ENCODE assay signal across 24 cellular contexts in the genomic region with DNA sequence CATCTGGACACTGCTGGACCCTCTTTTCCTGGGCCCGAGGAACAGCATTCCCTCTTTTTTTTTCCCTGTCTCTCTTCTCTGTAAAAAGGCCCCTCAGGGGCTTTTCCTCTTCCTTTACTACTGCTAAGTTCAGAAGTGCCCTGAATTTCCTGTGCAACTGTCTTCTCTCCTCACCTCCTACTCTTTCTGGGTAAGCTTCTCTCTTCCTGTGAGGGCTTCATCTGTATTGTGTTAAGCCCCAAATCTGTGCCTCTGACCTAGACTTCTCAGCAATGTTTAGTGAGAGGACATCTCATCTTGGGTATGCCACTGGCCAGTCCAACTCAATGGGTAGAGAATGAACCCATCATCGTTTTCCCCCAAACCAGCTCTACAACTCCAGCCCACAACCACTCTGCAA.
A peak's percentile ranks its signal among the peaks of the same experiment; 100 is the strongest.
DNase-seq lines count a peak whose midpoint lies in the region; ATAC-seq lines count a peak whose summit lies in the region.
"Had no signal": no experiment of that assay in that cellular context is flagged by ENCODE, and none has a peak within 500 bp of the region (broad histone marks: within the 10 kb centered on the region; RNA-seq: fewer than 3 reads in every experiment).

No MANE protein-coding gene starts in this region.

- no peaks in the 10 kb centered on the region for H3K27me3 Mint-ChIP-seq in activated naive CD4-positive, alpha-beta T cell treated with anti-CD3 and anti-CD28 coated beads, Interleukin-2, amount 50 U/mL, for 24 hours
- H3K27me3 Mint-ChIP-seq in activated naive CD4-positive, alpha-beta T cell treated with anti-CD3 and anti-CD28 coated beads, Interleukin-2, amount 10 ng/mL, durations not matched to agents 7 days and 5 days, result peaks cover 5% of the 10 kb centered on the region
- H3K27me3 Mint-ChIP-seq in activated T-helper 1 cell treated with anti-CD3 and anti-CD28 coated beads, Interleukin-12 subunit alpha, Interleukin-12 subunit beta, Interleukin-2, Interleukin-4 antibody, amounts not matched to agents 30 ng/mL and 10 ng/mL and 1 ng/mL, durations not matched to agents 14 hours and 24 hours and 36 hours (ENCODE audit: insufficient read depth), result peaks cover 6% of the 10 kb centered on the region
- H3K27me3 Mint-ChIP-seq in naive thymus-derived CD8-positive, alpha-beta T cell, result no peaks in the 10 kb centered on the region
- H3K27me3 Mint-ChIP-seq: activated CD4-positive, alpha-beta memory T cell treated with anti-CD3 and anti-CD28 coated beads, Interleukin-2, amount 10 ng/mL, durations not matched to agents 7 days and 5 days; B cell; progenitor cell of endocrine pancreas had no signal

- H3K9me3 Mint-ChIP-seq in activated naive CD4-positive, alpha-beta T cell treated with anti-CD3 and anti-CD28 coated beads, Interleukin-2, amount 50 U/mL, for 24 hours, result no peaks in the 10 kb centered on the region
- H3K9me3 Mint-ChIP-seq in activated naive CD4-positive, alpha-beta T cell treated with anti-CD3 and anti-CD28 coated beads, Interleukin-2, amount 10 ng/mL, durations not matched to agents 7 days and 5 days, result no peaks in the 10 kb centered on the region
- H3K9me3 Mint-ChIP-seq in activated T-helper 1 cell treated with anti-CD3 and anti-CD28 coated beads, Interleukin-12 subunit alpha, Interleukin-12 subunit beta, Interleukin-2, Interleukin-4 antibody, amounts not matched to agents 30 ng/mL and 10 ng/mL and 1 ng/mL, durations not matched to agents 14 hours and 24 hours and 36 hours, result no peaks in the 10 kb centered on the region
- no peaks in the 10 kb centered on the region for H3K9me3 Mint-ChIP-seq in naive thymus-derived CD8-positive, alpha-beta T cell
- H3K9me3 Mint-ChIP-seq: activated CD4-positive, alpha-beta memory T cell treated with anti-CD3 and anti-CD28 coated beads, Interleukin-2, amount 10 ng/mL, durations not matched to agents 7 days and 5 days had no signal

- POLR2A ChIA-PET in naive thymus-derived CD8-positive, alpha-beta T cell (lab: Charles Lee), result no interaction called here

- no peaks in the 10 kb centered on the region for H3K36me3 Mint-ChIP-seq in activated naive CD4-positive, alpha-beta T cell treated with anti-CD3 and anti-CD28 coated beads, Interleukin-2, amount 50 U/mL, for 24 hours
- H3K36me3 Mint-ChIP-seq in activated naive CD4-positive, alpha-beta T cell treated with anti-CD3 and anti-CD28 coated beads, Interleukin-2, amount 10 ng/mL, durations not matched to agents 7 days and 5 days, result no peaks in the 10 kb centered on the region
- no peaks in the 10 kb centered on the region for H3K36me3 Mint-ChIP-seq in activated T-helper 1 cell treated with anti-CD3 and anti-CD28 coated beads, Interleukin-12 subunit alpha, Interleukin-12 subunit beta, Interleukin-2, Interleukin-4 antibody, amounts not matched to agents 30 ng/mL and 10 ng/mL and 1 ng/mL, durations not matched to agents 14 hours and 24 hours and 36 hours (ENCODE audit: low read depth)
- no peaks in the 10 kb centered on the region for H3K36me3 Mint-ChIP-seq in naive thymus-derived CD8-positive, alpha-beta T cell

- no peak overlapping the region for H3K4me3 Mint-ChIP-seq in activated naive CD4-positive, alpha-beta T cell treated with anti-CD3 and anti-CD28 coated beads, Interleukin-2, amount 50 U/mL, for 24 hours
- no peak overlapping the region for H3K4me3 Mint-ChIP-seq in activated naive CD4-positive, alpha-beta T cell treated with anti-CD3 and anti-CD28 coated beads, Interleukin-2, amount 10 ng/mL, durations not matched to agents 7 days and 5 days
- peak overlapping the region; percentile 1 for H3K4me3 Mint-ChIP-seq in activated T-helper 1 cell treated with anti-CD3 and anti-CD28 coated beads, Interleukin-12 subunit alpha, Interleukin-12 subunit beta, Interleukin-2, Interleukin-4 antibody, amounts not matched to agents 30 ng/mL and 10 ng/mL and 1 ng/mL, durations not matched to agents 14 hours and 24 hours and 36 hours
- peak overlapping the region in 3 of 10 donors; percentile 1 to 36 (median 10) for H3K4me3 Mint-ChIP-seq in naive thymus-derived CD8-positive, alpha-beta T cell
- H3K4me3 Mint-ChIP-seq: activated CD4-positive, alpha-beta memory T cell treated with anti-CD3 and anti-CD28 coated beads, Interleukin-2, amount 10 ng/mL, durations not matched to agents 7 days and 5 days; B cell had no signal

- ATAC-seq in naive thymus-derived CD8-positive, alpha-beta T cell, result peak in 1 of 2 donors; percentile 53
- ATAC-seq in HG02588 (IDR thresholded peaks at IDR 0.05; ENCODE audit: unreplicated experiment), result no peak
- ATAC-seq: esophagus mucosa had no signal

- CTCF ChIA-PET in activated naive CD4-positive, alpha-beta T cell treated with anti-CD3 and anti-CD28 coated beads, Interleukin-2, amount 10 ng/mL, durations not matched to agents 7 days and 5 days (lab: Charles Lee), result no interaction called here

- H3K27ac Mint-ChIP-seq in activated naive CD4-positive, alpha-beta T cell treated with anti-CD3 and anti-CD28 coated beads, Interleukin-2, amount 50 U/mL, for 24 hours, result peak overlapping the region; percentile 44
- no peak overlapping the region for H3K27ac Mint-ChIP-seq in activated naive CD4-positive, alpha-beta T cell treated with anti-CD3 and anti-CD28 coated beads, Interleukin-2, amount 10 ng/mL, durations not matched to agents 7 days and 5 days
- H3K27ac Mint-ChIP-seq in activated T-helper 1 cell treated with anti-CD3 and anti-CD28 coated beads, Interleukin-12 subunit alpha, Interleukin-12 subunit beta, Interleukin-2, Interleukin-4 antibody, amounts not matched to agents 30 ng/mL and 10 ng/mL and 1 ng/mL, durations not matched to agents 14 hours and 24 hours and 36 hours, result peak overlapping the region; percentile 36
- H3K27ac Mint-ChIP-seq in naive thymus-derived CD8-positive, alpha-beta T cell, result peak overlapping the region in 8 of 10 donors; percentile 2 to 74 (median 34)
- H3K27ac Mint-ChIP-seq: activated CD4-positive, alpha-beta memory T cell treated with anti-CD3 and anti-CD28 coated beads, Interleukin-2, amount 10 ng/mL, durations not matched to agents 7 days and 5 days; B cell; progenitor cell of endocrine pancreas had no signal

- peaks cover 16% of the 10 kb centered on the region for H3K4me1 Mint-ChIP-seq in activated naive CD4-positive, alpha-beta T cell treated with anti-CD3 and anti-CD28 coated beads, Interleukin-2, amount 50 U/mL, for 24 hours
- peaks cover 5% of the 10 kb centered on the region for H3K4me1 Mint-ChIP-seq in activated naive CD4-positive, alpha-beta T cell treated with anti-CD3 and anti-CD28 coated beads, Interleukin-2, amount 10 ng/mL, durations not matched to agents 7 days and 5 days
- H3K4me1 Mint-ChIP-seq in activated T-helper 1 cell treated with anti-CD3 and anti-CD28 coated beads, Interleukin-12 subunit alpha, Interleukin-12 subunit beta, Interleukin-2, Interleukin-4 antibody, amounts not matched to agents 30 ng/mL and 10 ng/mL and 1 ng/mL, durations not matched to agents 14 hours and 24 hours and 36 hours (ENCODE audit: low read depth), result peaks cover 12% of the 10 kb centered on the region
- peaks cover 11 to 20% (median 15%) of the 10 kb centered on the region in 4 donors for H3K4me1 Mint-ChIP-seq in naive thymus-derived CD8-positive, alpha-beta T cell

- intact Hi-C loops in activated T-helper 1 cell treated with anti-CD3 and anti-CD28 coated beads, Interleukin-12 subunit alpha, Interleukin-12 subunit beta, Interleukin-2, Interleukin-4 antibody, amounts not matched to agents 30 ng/mL and 10 ng/mL and 1 ng/mL, durations not matched to agents 14 hours and 24 hours and 36 hours (cut with micrococcal nuclease), result loop anchor here (5.0 kb wide), 1 partner anchor 75 kb away; no protein-coding TSS in a partner anchor

- DNase-seq in activated naive CD4-positive, alpha-beta T cell treated with anti-CD3 and anti-CD28 coated beads, Interleukin-2, amount 10 ng/mL, durations not matched to agents 7 days and 5 days, result no peak
- DNase-seq in activated T-helper 1 cell treated with anti-CD3 and anti-CD28 coated beads, Interleukin-12 subunit alpha, Interleukin-12 subunit beta, Interleukin-2, Interleukin-4 antibody, amounts not matched to agents 30 ng/mL and 10 ng/mL and 1 ng/mL, durations not matched to agents 14 hours and 24 hours and 36 hours (ENCODE audit: low spot score), result no peak
- peak in 2 of 10 donors; percentile 11 to 13 for DNase-seq in naive thymus-derived CD8-positive, alpha-beta T cell
- DNase-seq in NCI-H2196 (lab: John Stamatoyannopoulos, UW; ENCODE audit: unreplicated experiment) (no peak), NCI-H82 (lab: John Stamatoyannopoulos, UW) (no peak), midbrain (lab: John Stamatoyannopoulos, UW) (no peak)
- DNase-seq: activated CD4-positive, alpha-beta memory T cell treated with anti-CD3 and anti-CD28 coated beads, Interleukin-2, amount 10 ng/mL, durations not matched to agents 7 days and 5 days; activated CD4-positive, CD25-positive, alpha-beta regulatory T cell; activated naive CD4-positive, alpha-beta T cell treated with anti-CD3 and anti-CD28 coated beads, Interleukin-2, amount 50 U/mL, for 16 hours; activated T-cell treated with anti-CD3 and anti-CD28 coated beads, Interleukin-2, amount 50 U/mL, for 1 hour; effector memory CD4-positive, alpha-beta T cell; foreskin melanocyte; GM23248; NCI-H1417; NK-92 treated with Interleukin-12 subunit alpha and Interleukin-12 subunit beta, amount 100 ng/mL, for 24 hours; stimulated activated CD4-positive, alpha-beta T cell treated with anti-CD3 and anti-CD28 coated beads, Interleukin-2, amount 100 ng/mL, for 24 hours; stimulated activated naive CD4-positive, alpha-beta T cell treated with Interleukin-2 at 50 U/mL for 16 hours; T-helper 9 cell; tibial artery had no signal
